ENCODE assay signal across 8 cellular contexts in the genomic region with DNA sequence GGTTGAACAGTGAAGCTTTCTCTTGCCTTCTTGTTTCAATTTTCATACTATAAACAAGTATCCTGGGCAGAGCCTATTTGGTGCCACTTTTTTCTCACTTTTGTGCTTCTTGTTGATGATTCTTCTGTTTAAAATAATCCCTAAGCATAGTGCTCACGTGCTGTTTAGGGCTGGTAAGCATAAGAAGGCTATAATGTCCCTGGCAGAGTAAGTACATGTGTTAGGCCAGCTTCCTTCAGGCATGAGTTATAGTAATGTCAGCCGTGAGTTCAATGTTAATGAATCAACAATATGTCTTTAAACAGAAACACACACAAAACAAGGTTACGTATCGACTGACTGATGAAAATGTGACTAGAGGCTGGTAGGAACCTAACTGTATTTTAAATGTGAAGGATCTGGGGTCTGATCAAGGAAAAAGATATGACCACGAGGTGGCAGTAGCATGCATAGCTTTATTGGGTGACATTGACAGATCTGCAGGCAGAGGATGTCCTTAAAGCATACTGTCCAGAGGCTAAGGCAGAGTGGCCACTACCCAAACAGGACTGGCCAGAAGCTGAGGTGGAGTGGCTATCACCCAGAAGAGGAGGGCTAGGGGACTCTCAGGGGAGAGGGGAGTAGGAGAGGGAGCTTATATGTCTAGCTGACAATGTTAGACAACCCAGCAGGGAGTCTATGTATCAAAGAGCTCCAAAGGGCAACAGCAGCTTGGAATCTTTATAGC.
DNase-seq lines count a peak whose midpoint lies in the region; ATAC-seq and TF ChIP-seq lines count a peak whose summit lies in the region.

No MANE protein-coding gene starts in this region.

- no peak overlapping the region for H3K18ac ChIP-seq in trophoblast cell (ENCODE audit: low read length)

- no peaks in the 10 kb centered on the region for H3K9me3 ChIP-seq in gastroesophageal sphincter
- no peaks in the 10 kb centered on the region for H3K9me3 ChIP-seq in trophoblast cell (ENCODE audit: insufficient read depth, low read depth, low read length)
- H3K9me3 ChIP-seq in uterus, result no peaks in the 10 kb centered on the region

- H2AK5ac ChIP-seq in trophoblast cell (ENCODE audit: low read length), result no peak overlapping the region

- no peak overlapping the region for H2BK12ac ChIP-seq in trophoblast cell (ENCODE audit: low read length)

- no peak overlapping the region for H3K23ac ChIP-seq in trophoblast cell (ENCODE audit: low read length)

- H4K12ac ChIP-seq in trophoblast cell (ENCODE audit: low read depth, low read length), result no peak overlapping the region

- no peak overlapping the region for H3K4me2 ChIP-seq in trophoblast cell (ENCODE audit: low read length)

- H4K91ac ChIP-seq in trophoblast cell (ENCODE audit: low read depth, low read length), result no peak overlapping the region

- no peaks in the 10 kb centered on the region for H3K36me3 ChIP-seq in gastroesophageal sphincter
- no peaks in the 10 kb centered on the region for H3K36me3 ChIP-seq in trophoblast cell (ENCODE audit: control insufficient read depth in 1 of 2, insufficient read depth in 2 of 2, low read length in 2 of 2)
- no peaks in the 10 kb centered on the region for H3K36me3 ChIP-seq in uterus

- no peak overlapping the region for H3K14ac ChIP-seq in trophoblast cell (ENCODE audit: low read length)

- ATAC-seq in GM21717 (IDR thresholded peaks at IDR 0.05; ENCODE audit: unreplicated experiment) (peak; percentile 69), gastroesophageal sphincter (peak; percentile 83)

- no peak overlapping the region for H4K8ac ChIP-seq in trophoblast cell (ENCODE audit: low read depth, low read length)

- no peak overlapping the region for H2BK120ac ChIP-seq in trophoblast cell (ENCODE audit: insufficient read depth, low read length, poor library complexity)

- intact Hi-C loops in uterus (cut with DNase I; ENCODE audit: low total_unique reads), result no loop called here

- no peak overlapping the region for H3K4me3 ChIP-seq in gastroesophageal sphincter
- no peak overlapping the region for H3K4me3 ChIP-seq in trophoblast cell (ENCODE audit: low read depth, low read length)
- H3K4me3 ChIP-seq in uterus, result no peak overlapping the region

- H2BK5ac ChIP-seq in trophoblast cell (ENCODE audit: low read depth, low read length, poor library complexity), result no peak overlapping the region

- 12 to 13% methylated on average over 5 of the region's 5 CpGs for WGBS in gastroesophageal sphincter (ENCODE audit: low coverage in 1 of 2), 2 donors
- WGBS in trophoblast cell (ENCODE audit: extremely low coverage, insufficient coverage, insufficient read length), result no CpG with 5 or more reads among the region's 5 CpGs

- no peaks in the 10 kb centered on the region for H3K79me1 ChIP-seq in trophoblast cell (ENCODE audit: low read length)

- H3K27me3 ChIP-seq in gastroesophageal sphincter (no peaks in the 10 kb centered on the region), trophoblast cell (ENCODE audit: insufficient read depth, low read length) (no peaks in the 10 kb centered on the region), uterus (no peaks in the 10 kb centered on the region)

- H3K79me2 ChIP-seq in trophoblast cell (ENCODE audit: control insufficient read depth, insufficient read depth, low read length, poor library complexity), result no peaks in the 10 kb centered on the region

- DNase-seq in EH (ENCODE audit: low read depth) (peak; percentile 74), LoVo (ENCODE audit: low spot score) (peak; percentile 66), SHP77 treated with DMSO at 0.1 percent for 48 hours (lab: John Stamatoyannopoulos, UW) (peak; percentile 17), trophoblast cell (peak; percentile 59 to 84), uterus (peak; percentile 25 to 63)
- peak; percentile 23 for DNase-seq in activated T-helper 9 cell treated with anti-CD3 and anti-CD28 coated beads, Interleukin-2, amount 50 U/mL, for 16 hours (ENCODE audit: low read depth)

- TF ChIP-seq EP300 in gastroesophageal sphincter (IDR thresholded peaks at IDR 0.05), result no peak

- H3K4me1 ChIP-seq in gastroesophageal sphincter (peaks cover 0 to 16% (median 0%) of the 10 kb centered on the region in 3 donors), trophoblast cell (ENCODE audit: control insufficient read depth in 1 of 2, insufficient read depth in 2 of 2, low read length in 2 of 2) (peaks cover 0 to 2% of the 10 kb centered on the region in 2 experiments), uterus (no peaks in the 10 kb centered on the region)

- peak; percentile 56 to 73 (median 63) for TF ChIP-seq CTCF in gastroesophageal sphincter (IDR thresholded peaks at IDR 0.05)
- peak; percentile 68 to 76 (median 72) for TF ChIP-seq CTCF in uterus (IDR thresholded peaks at IDR 0.05)

- H3K27ac ChIP-seq in gastroesophageal sphincter, result no peak overlapping the region
- H3K27ac ChIP-seq in trophoblast cell (ENCODE audit: low read depth, low read length), result no peak overlapping the region
- no peak overlapping the region for H3K27ac ChIP-seq in uterus

- H3K4ac ChIP-seq in trophoblast cell (ENCODE audit: low read depth, low read length), result no peak overlapping the region

- no peak overlapping the region for H3K9ac ChIP-seq in trophoblast cell (ENCODE audit: low read length)

- TF ChIP-seq POLR2A in gastroesophageal sphincter (IDR thresholded peaks at IDR 0.05), result no peak
- no peak for TF ChIP-seq POLR2A in uterus (IDR thresholded peaks at IDR 0.05)

- no peak overlapping the region for H2AFZ ChIP-seq in trophoblast cell (ENCODE audit: insufficient read depth, low read length, poor library complexity)

Comparison
In these comparisons a context has a peak if more than half of its experiments do, and no peak if none do; other contexts are left out.
1. DNase-seq: peak in every context shown above with its lines; median percentile 74 in EH; 72 in trophoblast cell; 66 in LoVo; 44 in uterus; 23 in activated T-helper 9 cell treated with anti-CD3 and anti-CD28 coated beads, Interleukin-2, amount 50 U/mL, for 16 hours; 17 in SHP77 treated with DMSO at 0.1 percent for 48 hours.